ENCODE assay signal across 12 cellular contexts in genomic region chr1:8464987-8465386, GRCh38.
A peak's percentile ranks its signal among the peaks of the same experiment; 100 is the strongest.
DNase-seq lines count a peak whose midpoint lies in the region; ATAC-seq, FAIRE-seq and TF ChIP-seq lines count a peak whose summit lies in the region.
"Had no signal": no experiment of that assay in that cellular context is flagged by ENCODE, and none has a peak within 500 bp of the region (broad histone marks: within the 10 kb centered on the region; RNA-seq: fewer than 3 reads in every experiment).

No MANE protein-coding gene starts in this region.

- H3K27ac Mint-ChIP-seq in naive thymus-derived CD4-positive, alpha-beta T cell, result peak overlapping the region in 7 of 9 donors; percentile 29 to 90 (median 70)
- H3K27ac Mint-ChIP-seq: activated CD4-positive, alpha-beta memory T cell treated with anti-CD3 and anti-CD28 coated beads, Interleukin-2, amount 10 ng/mL, durations not matched to agents 7 days and 5 days had no signal

- H3K36me3 ChIP-seq in endothelial cell of umbilical vein (ENCODE audit: control insufficient read depth in 2 of 2, extremely low read depth in 1 of 2, insufficient read depth in 2 of 2, low read length in 2 of 2), result peaks cover 0 to 3% of the 10 kb centered on the region in 2 experiments
- H3K36me3 ChIP-seq in naive thymus-derived CD4-positive, alpha-beta T cell (ENCODE audit: control insufficient read depth in 2 of 3, insufficient read depth in 3 of 3, low read length in 3 of 3), result peaks cover 0 to 16% (median 0%) of the 10 kb centered on the region in 3 experiments

- POLR2A ChIA-PET in endothelial cell of umbilical vein (lab: Charles Lee), result no interaction called here
- POLR2A ChIA-PET in naive thymus-derived CD4-positive, alpha-beta T cell (lab: Charles Lee), result no interaction called here

- no peaks in the 10 kb centered on the region for H3K9me3 ChIP-seq in endothelial cell of umbilical vein (replicated peaks; ENCODE audit: control insufficient read depth, insufficient read depth, low read length)
- H3K9me3 ChIP-seq in naive thymus-derived CD4-positive, alpha-beta T cell (ENCODE audit: control insufficient read depth in 2 of 3, low read length in 3 of 3), result no peaks in the 10 kb centered on the region
- H3K9me3 ChIP-seq: mucosa of descending colon had no signal

- H3K27me3 Mint-ChIP-seq in naive thymus-derived CD4-positive, alpha-beta T cell, result no peaks in the 10 kb centered on the region
- H3K27me3 Mint-ChIP-seq: activated CD4-positive, alpha-beta memory T cell treated with anti-CD3 and anti-CD28 coated beads, Interleukin-2, amount 10 ng/mL, durations not matched to agents 7 days and 5 days had no signal

- CTCF ChIA-PET in endothelial cell of umbilical vein (lab: Charles Lee), result interaction anchor here (1.1 to 2.4 kb wide), 3 partner anchors 8 to 384 kb away, joined by 3 to 7 read pairs (median 4); no protein-coding TSS in a partner anchor
- CTCF ChIA-PET in naive thymus-derived CD4-positive, alpha-beta T cell (lab: Charles Lee), result interaction anchor here (1.2 kb wide), 1 partner anchor 98 kb away, joined by 3 read pairs; no protein-coding TSS in a partner anchor

- peaks cover 0 to 18% (median 0%) of the 10 kb centered on the region in 5 donors for H3K36me3 Mint-ChIP-seq in naive thymus-derived CD4-positive, alpha-beta T cell

- TF ChIP-seq POLR2A in endothelial cell of umbilical vein (IDR thresholded peaks at IDR 0.05; ENCODE audit: low read depth, low read length), result no peak

- FAIRE-seq in endothelial cell of umbilical vein (lab: Jason Lieb, UNC), result peak; percentile 24

- H3K4me3 Mint-ChIP-seq in naive thymus-derived CD4-positive, alpha-beta T cell, result no peak overlapping the region
- H3K4me3 Mint-ChIP-seq: activated CD4-positive, alpha-beta memory T cell treated with anti-CD3 and anti-CD28 coated beads, Interleukin-2, amount 10 ng/mL, durations not matched to agents 7 days and 5 days had no signal

- ATAC-seq in naive thymus-derived CD4-positive, alpha-beta T cell, result no peak

- no peak overlapping the region for H3K9ac ChIP-seq in endothelial cell of umbilical vein (replicated peaks; ENCODE audit: extremely low read depth, insufficient read depth, low read length)

- no peak overlapping the region for H3K4me2 ChIP-seq in endothelial cell of umbilical vein (ENCODE audit: insufficient read depth, low read length)

- no peaks in the 10 kb centered on the region for H3K27me3 ChIP-seq in endothelial cell of umbilical vein (ENCODE audit: control insufficient read depth in 2 of 2, insufficient read depth in 2 of 2, low read length in 2 of 2)
- H3K27me3 ChIP-seq in naive thymus-derived CD4-positive, alpha-beta T cell (ENCODE audit: control insufficient read depth in 2 of 2, insufficient read depth in 2 of 2, low read length in 2 of 2), result no peaks in the 10 kb centered on the region

- H3K4me3 ChIP-seq in endothelial cell of umbilical vein (replicated peaks in 1 of 3; ENCODE audit: insufficient read depth in 1 of 3, low read depth in 1 of 3, low read length in 3 of 3), result no peak overlapping the region
- no peak overlapping the region for H3K4me3 ChIP-seq in naive thymus-derived CD4-positive, alpha-beta T cell (ENCODE audit: low read length)
- H3K4me3 ChIP-seq: mucosa of descending colon had no signal

- H4K20me1 ChIP-seq in endothelial cell of umbilical vein (replicated peaks; ENCODE audit: control insufficient read depth, extremely low read depth, insufficient read depth, low read length), result no peaks in the 10 kb centered on the region

- no peak overlapping the region for H3K27ac ChIP-seq in endothelial cell of umbilical vein (ENCODE audit: insufficient read depth, low read depth, low read length)
- H3K27ac ChIP-seq in naive thymus-derived CD4-positive, alpha-beta T cell (ENCODE audit: low read depth, low read length), result no peak overlapping the region

- H3K4me1 ChIP-seq in endothelial cell of umbilical vein (ENCODE audit: control insufficient read depth, extremely low read depth, insufficient read depth, low read length), result peaks cover 25% of the 10 kb centered on the region
- peaks cover 0 to 31% of the 10 kb centered on the region in 2 donors for H3K4me1 ChIP-seq in naive thymus-derived CD4-positive, alpha-beta T cell (ENCODE audit: control insufficient read depth in 2 of 2, insufficient read depth in 2 of 2, low read length in 2 of 2)

- no peak overlapping the region for H2AFZ ChIP-seq in endothelial cell of umbilical vein (ENCODE audit: low read depth, low read length)

- H3K9me3 Mint-ChIP-seq in naive thymus-derived CD4-positive, alpha-beta T cell, result no peaks in the 10 kb centered on the region
- H3K9me3 Mint-ChIP-seq: activated CD4-positive, alpha-beta memory T cell treated with anti-CD3 and anti-CD28 coated beads, Interleukin-2, amount 10 ng/mL, durations not matched to agents 7 days and 5 days had no signal

- TF ChIP-seq CTCF in LNCAP (IDR thresholded peaks at IDR 0.05) (peak; percentile 15; the same call in 1 of the 2 replicates), endothelial cell of umbilical vein (IDR thresholded peaks at IDR 0.05; ENCODE audit: extremely low read depth in 1 of 2, insufficient read depth in 1 of 2, low read depth in 1 of 2, low read length in 2 of 2) (no peak)

- peaks cover 20 to 72% (median 54%) of the 10 kb centered on the region in 7 donors for H3K4me1 Mint-ChIP-seq in naive thymus-derived CD4-positive, alpha-beta T cell
- H3K4me1 Mint-ChIP-seq: activated CD4-positive, alpha-beta memory T cell treated with anti-CD3 and anti-CD28 coated beads, Interleukin-2, amount 10 ng/mL, durations not matched to agents 7 days and 5 days had no signal

- intact Hi-C loops in endothelial cell of umbilical vein (cut with micrococcal nuclease), result no loop called here
- intact Hi-C loops in naive thymus-derived CD4-positive, alpha-beta T cell (cut with micrococcal nuclease), result loop anchor here in 1 of 2 donors (1.0 to 10.0 kb wide), 3 partner anchors 62 to 384 kb away; no protein-coding TSS in a partner anchor

- no TSS peak for BruUV-seq in endothelial cell of umbilical vein (replicated peaks; lab: Mats Ljungman, UMichigan)

- dilution Hi-C loops in endothelial cell of umbilical vein (cut with MboI; ENCODE audit: extremely low pct_ligation_motif_present, low sequenced_read_pairs), result no loop called here

- peak; percentile 22 for DNase-seq in AG08395 (ENCODE audit: low spot score)
- DNase-seq in endothelial cell of umbilical vein (ENCODE audit: low read depth, low spot score), result no peak
- no peak for DNase-seq in naive thymus-derived CD4-positive, alpha-beta T cell
- DNase-seq in NCI-H2081 treated with DMSO at 0.1 percent for 48 hours (lab: John Stamatoyannopoulos, UW), result no peak
- DNase-seq in NCI-H1105 (lab: John Stamatoyannopoulos, UW), result no peak
- DNase-seq in H4 (ENCODE audit: low spot score), result no peak
- DNase-seq in SIG-M5 treated with dmso at 0.1 percent for 504 hours (lab: John Stamatoyannopoulos, UW; ENCODE audit: unreplicated experiment), result no peak
- DNase-seq: activated CD4-positive, alpha-beta memory T cell treated with anti-CD3 and anti-CD28 coated beads, Interleukin-2, amount 10 ng/mL, durations not matched to agents 7 days and 5 days; amniotic stem cell; mucosa of descending colon; NCI-H2171 had no signal

- no peaks in the 10 kb centered on the region for H3K79me2 ChIP-seq in endothelial cell of umbilical vein (ENCODE audit: control insufficient read depth, insufficient read depth, low read length)

- H3K9me1 ChIP-seq in endothelial cell of umbilical vein (replicated peaks; ENCODE audit: control insufficient read depth, extremely low read depth, insufficient read depth, low read length), result no peaks in the 10 kb centered on the region

TF ChIP-seq in endothelial cell of umbilical vein, 7 proteins besides CTCF, POLR2A, EP300 and RAD21:
- TF ChIP-seq FOS (IDR thresholded peaks at IDR 0.05; ENCODE audit: borderline replicate concordance, insufficient read depth, low read length) (no peak), GATA2 (IDR thresholded peaks at IDR 0.05; ENCODE audit: insufficient read depth, insufficient read length, low read depth, low read length) (no peak), POLR2AphosphoS5 (IDR thresholded peaks at IDR 0.05; ENCODE audit: insufficient read depth, low read depth, low read length) (no peak), MAX (IDR thresholded peaks at IDR 0.05; ENCODE audit: insufficient read depth, insufficient read length) (no peak), EZH2 (IDR thresholded peaks at IDR 0.05; ENCODE audit: borderline replicate concordance, low read depth, low read length, severe bottlenecking) (no peak), MYC (IDR thresholded peaks at IDR 0.05; ENCODE audit: low read depth, low read length) (no peak), JUN (IDR thresholded peaks at IDR 0.05; ENCODE audit: borderline replicate concordance, insufficient read depth, insufficient read length, low read depth) (no peak)
TF ChIP-seq in endothelial cell of umbilical vein: peak in this region for 0.
